2 cellular contexts compared by ENCODE assay signal in genomic region chr2:16207151-16207550, GRCh38.
TF ChIP-seq lines count a peak whose summit lies in the region.

No MANE protein-coding gene starts in this region.

TF ChIP-seq in GM23338, 12 proteins besides CTCF, POLR2A, EP300 and RAD21 (continued from another document):
- TF ChIP-seq, protein P1, sequence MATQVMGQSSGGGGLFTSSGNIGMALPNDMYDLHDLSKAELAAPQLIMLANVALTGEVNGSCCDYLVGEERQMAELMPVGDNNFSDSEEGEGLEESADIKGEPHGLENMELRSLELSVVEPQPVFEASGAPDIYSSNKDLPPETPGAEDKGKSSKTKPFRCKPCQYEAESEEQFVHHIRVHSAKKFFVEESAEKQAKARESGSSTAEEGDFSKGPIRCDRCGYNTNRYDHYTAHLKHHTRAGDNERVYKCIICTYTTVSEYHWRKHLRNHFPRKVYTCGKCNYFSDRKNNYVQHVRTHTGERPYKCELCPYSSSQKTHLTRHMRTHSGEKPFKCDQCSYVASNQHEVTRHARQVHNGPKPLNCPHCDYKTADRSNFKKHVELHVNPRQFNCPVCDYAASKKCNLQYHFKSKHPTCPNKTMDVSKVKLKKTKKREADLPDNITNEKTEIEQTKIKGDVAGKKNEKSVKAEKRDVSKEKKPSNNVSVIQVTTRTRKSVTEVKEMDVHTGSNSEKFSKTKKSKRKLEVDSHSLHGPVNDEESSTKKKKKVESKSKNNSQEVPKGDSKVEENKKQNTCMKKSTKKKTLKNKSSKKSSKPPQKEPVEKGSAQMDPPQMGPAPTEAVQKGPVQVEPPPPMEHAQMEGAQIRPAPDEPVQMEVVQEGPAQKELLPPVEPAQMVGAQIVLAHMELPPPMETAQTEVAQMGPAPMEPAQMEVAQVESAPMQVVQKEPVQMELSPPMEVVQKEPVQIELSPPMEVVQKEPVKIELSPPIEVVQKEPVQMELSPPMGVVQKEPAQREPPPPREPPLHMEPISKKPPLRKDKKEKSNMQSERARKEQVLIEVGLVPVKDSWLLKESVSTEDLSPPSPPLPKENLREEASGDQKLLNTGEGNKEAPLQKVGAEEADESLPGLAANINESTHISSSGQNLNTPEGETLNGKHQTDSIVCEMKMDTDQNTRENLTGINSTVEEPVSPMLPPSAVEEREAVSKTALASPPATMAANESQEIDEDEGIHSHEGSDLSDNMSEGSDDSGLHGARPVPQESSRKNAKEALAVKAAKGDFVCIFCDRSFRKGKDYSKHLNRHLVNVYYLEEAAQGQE (IDR thresholded peaks at IDR 0.05; ENCODE audit: unreplicated experiment) = no peak
- TF ChIP-seq POLR2AphosphoS5 (IDR thresholded peaks at IDR 0.05; ENCODE audit: low read depth) = no peak
- TF ChIP-seq ZNF114 (CRISPR knock-in tag; IDR thresholded peaks at IDR 0.05) = no peak
- no peak for TF ChIP-seq JUNB (IDR thresholded peaks at IDR 0.05; ENCODE audit: unreplicated experiment)

TF ChIP-seq in SK-N-SH, 30 proteins besides CTCF, POLR2A, EP300 and RAD21 (continued from another document):
- TF ChIP-seq, protein P2, sequence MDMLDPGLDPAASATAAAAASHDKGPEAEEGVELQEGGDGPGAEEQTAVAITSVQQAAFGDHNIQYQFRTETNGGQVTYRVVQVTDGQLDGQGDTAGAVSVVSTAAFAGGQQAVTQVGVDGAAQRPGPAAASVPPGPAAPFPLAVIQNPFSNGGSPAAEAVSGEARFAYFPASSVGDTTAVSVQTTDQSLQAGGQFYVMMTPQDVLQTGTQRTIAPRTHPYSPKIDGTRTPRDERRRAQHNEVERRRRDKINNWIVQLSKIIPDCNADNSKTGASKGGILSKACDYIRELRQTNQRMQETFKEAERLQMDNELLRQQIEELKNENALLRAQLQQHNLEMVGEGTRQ (IDR thresholded peaks at IDR 0.05; ENCODE audit: borderline replicate concordance, low read depth, low read length) = no peak
- TF ChIP-seq RXRA (IDR thresholded peaks at IDR 0.05; ENCODE audit: borderline replicate concordance, low read depth) (no peak), TAF1 (IDR thresholded peaks at IDR 0.05; ENCODE audit: borderline replicate concordance, low read depth, low read length) (no peak), EZH2phosphoT487 (IDR thresholded peaks at IDR 0.05; ENCODE audit: borderline replicate concordance, low read depth) (no peak), ZBTB33 (IDR thresholded peaks at IDR 0.05; ENCODE audit: borderline replicate concordance, low read depth) (no peak), FOXM1 (IDR thresholded peaks at IDR 0.05; ENCODE audit: low read depth) (no peak), MEF2A (IDR thresholded peaks at IDR 0.05; ENCODE audit: borderline replicate concordance, low read depth) (no peak), MAX (IDR thresholded peaks at IDR 0.05; ENCODE audit: low read depth) (no peak), SMC3 (IDR thresholded peaks at IDR 0.05; ENCODE audit: low read depth, low read length) (no peak)
- TF ChIP-seq, protein P3, sequence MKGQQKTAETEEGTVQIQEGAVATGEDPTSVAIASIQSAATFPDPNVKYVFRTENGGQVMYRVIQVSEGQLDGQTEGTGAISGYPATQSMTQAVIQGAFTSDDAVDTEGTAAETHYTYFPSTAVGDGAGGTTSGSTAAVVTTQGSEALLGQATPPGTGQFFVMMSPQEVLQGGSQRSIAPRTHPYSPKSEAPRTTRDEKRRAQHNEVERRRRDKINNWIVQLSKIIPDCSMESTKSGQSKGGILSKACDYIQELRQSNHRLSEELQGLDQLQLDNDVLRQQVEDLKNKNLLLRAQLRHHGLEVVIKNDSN (IDR thresholded peaks at IDR 0.05; ENCODE audit: borderline replicate concordance, low read depth) = no peak
- TF ChIP-seq, protein P4, sequence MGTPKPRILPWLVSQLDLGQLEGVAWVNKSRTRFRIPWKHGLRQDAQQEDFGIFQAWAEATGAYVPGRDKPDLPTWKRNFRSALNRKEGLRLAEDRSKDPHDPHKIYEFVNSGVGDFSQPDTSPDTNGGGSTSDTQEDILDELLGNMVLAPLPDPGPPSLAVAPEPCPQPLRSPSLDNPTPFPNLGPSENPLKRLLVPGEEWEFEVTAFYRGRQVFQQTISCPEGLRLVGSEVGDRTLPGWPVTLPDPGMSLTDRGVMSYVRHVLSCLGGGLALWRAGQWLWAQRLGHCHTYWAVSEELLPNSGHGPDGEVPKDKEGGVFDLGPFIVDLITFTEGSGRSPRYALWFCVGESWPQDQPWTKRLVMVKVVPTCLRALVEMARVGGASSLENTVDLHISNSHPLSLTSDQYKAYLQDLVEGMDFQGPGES (IDR thresholded peaks at IDR 0.05; ENCODE audit: low read depth, low read length) = no peak
